In genomic region chr1:162391790-162392563, GRCh38 we compare ENCODE assay signal across 8 cellular contexts. TPM values are rescaled to one million over a fixed set of nuclear protein-coding genes. Genes with fewer than 3 reads are reported as not detected.
DNase-seq lines count a peak whose midpoint lies in the region; ATAC-seq, FAIRE-seq and TF ChIP-seq lines count a peak whose summit lies in the region.

No MANE protein-coding gene starts in this region.

- FAIRE-seq in GM19239 (lab: Jason Lieb, UNC), result peak; percentile 79

- POLR2A ChIA-PET in T-cell (lab: Charles Lee), result no interaction called here

- CTCF ChIA-PET in T-cell (lab: Charles Lee), result interaction anchor here (0.6 kb wide), 4 partner anchors 23 to 818 kb away, joined by 3 to 7 read pairs (median 4); no protein-coding TSS in a partner anchor

- ATAC-seq in T-cell (replicated peaks in 1 of 4), result no peak

- TF ChIP-seq CTCF in C4-2B (conservative IDR thresholded peaks at IDR 0.05) (peak; percentile 95), brain microvascular endothelial cell (IDR thresholded peaks at IDR 0.05; ENCODE audit: low read depth, low read length, missing control alignments) (peak; percentile 83), uterus (IDR thresholded peaks at IDR 0.05) (peak; percentile 70 to 82 (median 81))

- H3K9me3 Mint-ChIP-seq in T-cell, result no peaks in the 10 kb centered on the region
- H3K9me3 Mint-ChIP-seq in activated T-helper 1 cell treated with anti-CD3 and anti-CD28 coated beads, Interleukin-12 subunit alpha, Interleukin-12 subunit beta, Interleukin-2, Interleukin-4 antibody, amounts not matched to agents 30 ng/mL and 10 ng/mL and 1 ng/mL, durations not matched to agents 14 hours and 24 hours and 36 hours, result no peaks in the 10 kb centered on the region

- DNase-seq in GM19239 (ENCODE audit: insufficient read length, low spot score) (peak; percentile 29), NCI-H460 (ENCODE audit: extremely low read depth, low read depth) (peak; percentile 60), brain microvascular endothelial cell (peak; percentile 35), kidney tubule cell (ENCODE audit: low spot score) (peak; percentile 57), uterus (no peak), T-cell (no peak)
- no peak for DNase-seq in activated T-helper 1 cell treated with anti-CD3 and anti-CD28 coated beads, Interleukin-12 subunit alpha, Interleukin-12 subunit beta, Interleukin-2, Interleukin-4 antibody, amounts not matched to agents 30 ng/mL and 10 ng/mL and 1 ng/mL, durations not matched to agents 14 hours and 24 hours and 36 hours (ENCODE audit: low spot score)

- no peak overlapping the region for H3K27ac Mint-ChIP-seq in T-cell
- H3K27ac Mint-ChIP-seq in activated T-helper 1 cell treated with anti-CD3 and anti-CD28 coated beads, Interleukin-12 subunit alpha, Interleukin-12 subunit beta, Interleukin-2, Interleukin-4 antibody, amounts not matched to agents 30 ng/mL and 10 ng/mL and 1 ng/mL, durations not matched to agents 14 hours and 24 hours and 36 hours, result no peak overlapping the region

- no peak overlapping the region for H3K27ac ChIP-seq in C4-2B
- no peak overlapping the region for H3K27ac ChIP-seq in brain microvascular endothelial cell
- no peak overlapping the region for H3K27ac ChIP-seq in uterus

- H3K36me3 ChIP-seq in brain microvascular endothelial cell (replicated peaks) (no peaks in the 10 kb centered on the region), uterus (no peaks in the 10 kb centered on the region)

- TF ChIP-seq POLR2A in uterus (IDR thresholded peaks at IDR 0.05), result no peak

- intact Hi-C loops in uterus (cut with DNase I; ENCODE audit: low total_unique reads), result loop anchor here (5.0 kb wide), 1 partner anchor 335 kb away; no protein-coding TSS in a partner anchor
- intact Hi-C loops in activated T-helper 1 cell treated with anti-CD3 and anti-CD28 coated beads, Interleukin-12 subunit alpha, Interleukin-12 subunit beta, Interleukin-2, Interleukin-4 antibody, amounts not matched to agents 30 ng/mL and 10 ng/mL and 1 ng/mL, durations not matched to agents 14 hours and 24 hours and 36 hours (cut with micrococcal nuclease), result loop anchor here (1.0 to 5.0 kb wide), 2 partner anchors 336 to 600 kb away; no protein-coding TSS in a partner anchor

- H3K4me3 ChIP-seq in brain microvascular endothelial cell (ENCODE audit: low read depth, low read length) (no peak overlapping the region), uterus (no peak overlapping the region)

- H3K4me1 Mint-ChIP-seq in T-cell, result peaks cover 5 to 7% (median 6%) of the 10 kb centered on the region in 3 donors
- H3K4me1 Mint-ChIP-seq in activated T-helper 1 cell treated with anti-CD3 and anti-CD28 coated beads, Interleukin-12 subunit alpha, Interleukin-12 subunit beta, Interleukin-2, Interleukin-4 antibody, amounts not matched to agents 30 ng/mL and 10 ng/mL and 1 ng/mL, durations not matched to agents 14 hours and 24 hours and 36 hours (ENCODE audit: low read depth), result no peaks in the 10 kb centered on the region

- H3K27me3 Mint-ChIP-seq in T-cell, result peaks cover 24 to 27% of the 10 kb centered on the region in 2 donors
- H3K27me3 Mint-ChIP-seq in activated T-helper 1 cell treated with anti-CD3 and anti-CD28 coated beads, Interleukin-12 subunit alpha, Interleukin-12 subunit beta, Interleukin-2, Interleukin-4 antibody, amounts not matched to agents 30 ng/mL and 10 ng/mL and 1 ng/mL, durations not matched to agents 14 hours and 24 hours and 36 hours (ENCODE audit: insufficient read depth), result peaks cover 9% of the 10 kb centered on the region

- H3K4me1 ChIP-seq in uterus, result no peaks in the 10 kb centered on the region

- no peaks in the 10 kb centered on the region for H3K36me3 Mint-ChIP-seq in T-cell
- H3K36me3 Mint-ChIP-seq in activated T-helper 1 cell treated with anti-CD3 and anti-CD28 coated beads, Interleukin-12 subunit alpha, Interleukin-12 subunit beta, Interleukin-2, Interleukin-4 antibody, amounts not matched to agents 30 ng/mL and 10 ng/mL and 1 ng/mL, durations not matched to agents 14 hours and 24 hours and 36 hours (ENCODE audit: low read depth), result no peaks in the 10 kb centered on the region

- H3K27me3 ChIP-seq in brain microvascular endothelial cell (replicated peaks) (no peaks in the 10 kb centered on the region), uterus (no peaks in the 10 kb centered on the region)

- H3K4me3 Mint-ChIP-seq in T-cell, result no peak overlapping the region
- no peak overlapping the region for H3K4me3 Mint-ChIP-seq in activated T-helper 1 cell treated with anti-CD3 and anti-CD28 coated beads, Interleukin-12 subunit alpha, Interleukin-12 subunit beta, Interleukin-2, Interleukin-4 antibody, amounts not matched to agents 30 ng/mL and 10 ng/mL and 1 ng/mL, durations not matched to agents 14 hours and 24 hours and 36 hours

- no peaks in the 10 kb centered on the region for H3K9me3 ChIP-seq in uterus

- in situ Hi-C loops in brain microvascular endothelial cell (cut with HindIII; ENCODE audit: low pct_ligation_motif_present, low sequenced_read_pairs), result no loop called here

RNA-seq across cellular contexts. Expression of gene C1orf226, which starts 10.4 kb away (rescaled TPM):
- total RNA-seq in NCI-H460 (2014; rRNA removed; shearing (Covaris generic)), result 0.07 and 0.12 TPM in 2 replicates
- 0.60 TPM in 1 of 2 replicates, not detected in the other for polyA plus RNA-seq in NCI-H460 (2014; cell fraction: nucleus; rRNA removed)
- total RNA-seq in uterus (10 to 100 TPM in 1 of 4 donors, 1 to 10 TPM in 3; 1.3 to 24.4 (median 4.8) TPM), T-cell (under 1 TPM in 3 of 5 donors, not detected in 2; 0.09 to 0.13 (median 0.12) TPM)
- not detected in 2 replicates for total RNA-seq in activated T-helper 1 cell treated with anti-CD3 and anti-CD28 coated beads, Interleukin-12 subunit alpha, Interleukin-12 subunit beta, Interleukin-2, Interleukin-4 antibody, amounts not matched to agents 30 ng/mL and 10 ng/mL and 1 ng/mL, durations not matched to agents 14 hours and 24 hours and 36 hours

RNA-seq across cellular contexts. Expression of gene SPATA46, which starts 15.3 kb away (rescaled TPM):
- total RNA-seq in NCI-H460 (2014; rRNA removed; shearing (Covaris generic)), result not detected in 2 replicates
- polyA plus RNA-seq in NCI-H460 (2014; cell fraction: nucleus; rRNA removed), result not detected in 2 replicates
- total RNA-seq in uterus, result not detected
- total RNA-seq in T-cell, result not detected
- not detected in 2 replicates for total RNA-seq in activated T-helper 1 cell treated with anti-CD3 and anti-CD28 coated beads, Interleukin-12 subunit alpha, Interleukin-12 subunit beta, Interleukin-2, Interleukin-4 antibody, amounts not matched to agents 30 ng/mL and 10 ng/mL and 1 ng/mL, durations not matched to agents 14 hours and 24 hours and 36 hours

RNA-seq across cellular contexts. Expression of gene SH2D1B, which starts 20.0 kb away (rescaled TPM):
- total RNA-seq in NCI-H460 (2014; rRNA removed; shearing (Covaris generic)), result not detected in 2 replicates
- not detected in 2 replicates for polyA plus RNA-seq in NCI-H460 (2014; cell fraction: nucleus; rRNA removed)
- total RNA-seq in uterus, result under 1 TPM in 2 of 4 donors, not detected in 2; 0.21 to 0.27 TPM
- 1 to 10 TPM in 1 of 5 donors, under 1 TPM in 4; 0.20 to 1.5 (median 0.66) TPM for total RNA-seq in T-cell
- 0.10 TPM in 1 of 2 replicates, not detected in the other for total RNA-seq in activated T-helper 1 cell treated with anti-CD3 and anti-CD28 coated beads, Interleukin-12 subunit alpha, Interleukin-12 subunit beta, Interleukin-2, Interleukin-4 antibody, amounts not matched to agents 30 ng/mL and 10 ng/mL and 1 ng/mL, durations not matched to agents 14 hours and 24 hours and 36 hours

Comparison
In these comparisons a context has a peak if more than half of its experiments do, and no peak if none do; other contexts are left out.
1. DNase-seq: peak in GM19239 (single experiment), NCI-H460 (single experiment), brain microvascular endothelial cell (single experiment) and kidney tubule cell (single experiment); none in uterus (0 of 2), T-cell (0 of 34) and activated T-helper 1 cell treated with anti-CD3 and anti-CD28 coated beads, Interleukin-12 subunit alpha, Interleukin-12 subunit beta, Interleukin-2, Interleukin-4 antibody, amounts not matched to agents 30 ng/mL and 10 ng/mL and 1 ng/mL, durations not matched to agents 14 hours and 24 hours and 36 hours (single experiment).
2. Peak in every context shown above with its lines, with median percentiles within 50 percentile points of each other: CTCF ChIP-seq.